14 cellular contexts compared by ENCODE assay signal in the genomic region with DNA sequence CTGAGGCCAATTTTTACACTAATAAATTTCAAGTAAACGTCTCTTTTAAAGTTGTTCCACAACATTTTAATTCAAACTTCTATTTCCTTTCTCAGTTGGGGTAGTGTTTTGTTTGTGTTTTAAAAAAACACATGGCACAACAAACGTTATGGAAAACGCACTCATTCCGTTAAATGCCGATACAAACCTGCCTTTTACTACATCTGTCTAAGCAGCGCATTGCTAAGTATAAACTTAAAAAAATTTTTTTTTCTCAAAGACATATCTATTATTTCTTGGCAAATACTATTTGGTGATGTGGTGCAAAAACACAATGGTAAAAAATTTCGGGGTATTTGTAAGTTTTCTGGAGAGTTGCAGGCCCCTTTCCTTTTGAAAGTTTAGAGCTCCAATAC. TPM values are rescaled to one million over a fixed set of nuclear protein-coding genes. Genes with fewer than 3 reads are reported as not detected.
DNase-seq lines count a peak whose midpoint lies in the region; ATAC-seq, FAIRE-seq and TF ChIP-seq lines count a peak whose summit lies in the region.
"Had no signal": no experiment of that assay in that cellular context is flagged by ENCODE, and none has a peak within 500 bp of the region (broad histone marks: within the 10 kb centered on the region; RNA-seq: fewer than 3 reads in every experiment).

No MANE protein-coding gene starts in this region.

- WGBS in H1 (ENCODE audit: extremely low coverage in 1 of 2, insufficient coverage in 1 of 2, insufficient read length in 1 of 2, insufficient replicate concordance in 2 of 2, low coverage in 1 of 2, low lambda C conversion rate in 2 of 2, missing lambda C conversion rate in 1 of 2), 2 experiments = 18% methylated on average over 7 of the region's 7 CpGs; no CpG with 5 or more reads in 1 of the 2 experiments
- 28 to 33% methylated on average over 7 of the region's 7 CpGs for WGBS in aorta, 2 donors

- no peak overlapping the region; the same call in 1 of the 2 replicates for H4K8ac ChIP-seq in H1 (ENCODE audit: extremely low read depth, insufficient read depth, low read length)

- no peak overlapping the region for H2BK15ac ChIP-seq in H1 (ENCODE audit: low read length)

- H3K27ac ChIP-seq in left ventricle myocardium inferior (replicated peaks) = peak overlapping the region; percentile 99
- H3K27ac ChIP-seq in H1 (ENCODE audit: low read depth, low read length) = peak overlapping the region; percentile 91; the same call in 1 of the 2 replicates
- peak overlapping the region; percentile 67 for H3K27ac ChIP-seq in neural cell (ENCODE audit: low read length)
- H3K27ac ChIP-seq in aorta (ENCODE audit: low read depth in 1 of 2, low read length in 2 of 2) = no peak overlapping the region
- H3K27ac ChIP-seq: C4-2B had no signal

- no peak for TF ChIP-seq RAD21 in H1 (IDR thresholded peaks at IDR 0.05 in 1 of 2, conservative IDR thresholded peaks at IDR 0.05 in 1 of 2; ENCODE audit: low read depth in 2 of 2, low read length in 2 of 2)
- no peak for TF ChIP-seq RAD21 in neural cell (conservative IDR thresholded peaks at IDR 0.05)

- CTCF ChIA-PET in H1 (lab: Charles Lee; ENCODE audit: partially characterized antibody) = interaction anchor here (1.2 to 3.6 kb wide), 3 partner anchors 8 to 22 kb away, joined by 4 to 17 read pairs (median 6); no protein-coding TSS in a partner anchor

- peak overlapping the region; percentile 82 for H3K56ac ChIP-seq in H1 (replicated peaks; ENCODE audit: insufficient read length, low read depth, low read length)

- no peak for TF ChIP-seq CTCF in left ventricle myocardium inferior (IDR thresholded peaks at IDR 0.05; ENCODE audit: borderline replicate concordance)
- no peak for TF ChIP-seq CTCF in H1 (IDR thresholded peaks at IDR 0.05; ENCODE audit: control extremely low read depth in 1 of 3, insufficient read depth in 1 of 3, low read depth in 1 of 3, low read length in 3 of 3)
- TF ChIP-seq CTCF in neural cell (IDR thresholded peaks at IDR 0.05; ENCODE audit: poor library complexity, severe bottlenecking) = no peak
- TF ChIP-seq CTCF in D721Med (IDR thresholded peaks at IDR 0.05; ENCODE audit: insufficient read depth, missing control alignments) = no peak

- H3K36me3 ChIP-seq in left ventricle myocardium inferior (no peaks in the 10 kb centered on the region), H1 (ENCODE audit: control insufficient read depth in 2 of 4, insufficient read depth in 4 of 4, low read length in 3 of 4) (no peaks in the 10 kb centered on the region), neural cell (ENCODE audit: insufficient read depth, low read length) (no peaks in the 10 kb centered on the region), aorta (ENCODE audit: control insufficient read depth in 1 of 2, insufficient read depth in 2 of 2, low read length in 1 of 2) (no peaks in the 10 kb centered on the region)

- ATAC-seq in aorta (ENCODE audit: low FRiP score) = no peak
- no peak for ATAC-seq in HG02678 (IDR thresholded peaks at IDR 0.05; ENCODE audit: unreplicated experiment)

- H3K23ac ChIP-seq in H1 (ENCODE audit: insufficient read length) = no peak overlapping the region

- peak overlapping the region; percentile 50 for H3K4ac ChIP-seq in H1 (replicated peaks; ENCODE audit: insufficient read length, low read depth, low read length)

- no peak overlapping the region; the same call in 1 of the 2 replicates for H3K18ac ChIP-seq in H1 (ENCODE audit: extremely low read depth, low read length)

- intact Hi-C loops in left ventricle myocardium inferior (cut with micrococcal nuclease) = no loop called here
- intact Hi-C loops in cardiac septum (cut with DNase I) = loop anchor here (5.0 to 10.0 kb wide), 3 partner anchors 629 to 911 kb away; a partner anchor contains a TSS
- intact Hi-C loops in aorta (cut with DNase I) = loop anchor here (10.0 kb wide), 2 partner anchors 801 to 1959 kb away; a partner anchor contains a TSS

- H3K27me3 ChIP-seq in left ventricle myocardium inferior (ENCODE audit: low read depth) (no peaks in the 10 kb centered on the region), H1 (replicated peaks in 1 of 4; ENCODE audit: control insufficient read depth in 3 of 4, extremely low read depth in 1 of 4, insufficient read depth in 3 of 4, low read length in 3 of 4) (0 out of 7 replicates have a peak, but pooled peaks cover 0 to 3% (median 0%) of the 10 kb centered on the region in 4 experiments), neural cell (ENCODE audit: insufficient read depth, low read depth, low read length) (peaks cover 13% of the 10 kb centered on the region), aorta (ENCODE audit: control insufficient read depth in 1 of 2, insufficient read depth in 2 of 2, low read length in 1 of 2) (no peaks in the 10 kb centered on the region)

- peaks cover 17% of the 10 kb centered on the region; the same call in 1 of the 2 replicates for H3K23me2 ChIP-seq in H1 (ENCODE audit: low read depth, low read length)

- H2AFZ ChIP-seq in H1 (ENCODE audit: low read length) (no peak overlapping the region), neural cell (ENCODE audit: low read depth, low read length) (peak overlapping the region; percentile 16)

- H3K9me3 ChIP-seq in left ventricle myocardium inferior (replicated peaks) (no peaks in the 10 kb centered on the region), H1 (ENCODE audit: insufficient read depth in 2 of 2, low read depth in 1 of 2, low read length in 1 of 2) (no peaks in the 10 kb centered on the region), neural cell (ENCODE audit: low read length) (no peaks in the 10 kb centered on the region), aorta (ENCODE audit: control insufficient read depth, low read length) (no peaks in the 10 kb centered on the region)

- peaks cover 3% of the 10 kb centered on the region for H3F3A ChIP-seq in neural cell (ENCODE audit: insufficient read depth, low read length, poor library complexity, severe bottlenecking)

- H2BK120ac ChIP-seq in H1 (replicated peaks; ENCODE audit: low read depth, low read length) = no peak overlapping the region

- H4K20me1 ChIP-seq in H1 (replicated peaks in 1 of 2; ENCODE audit: control insufficient read depth in 1 of 2, insufficient read depth in 2 of 2, low read length in 2 of 2) (no peaks in the 10 kb centered on the region), neural cell (ENCODE audit: insufficient read depth) (no peaks in the 10 kb centered on the region)

- POLR2A ChIA-PET in H1 (lab: Charles Lee; ENCODE audit: partially characterized antibody) = interaction anchor here (0.6 to 17.3 kb wide), 8 partner anchors 9 to 721 kb away, joined by 3 to 352 read pairs (median 4); no protein-coding TSS in a partner anchor

- H4K5ac ChIP-seq in H1 (ENCODE audit: insufficient read length, low read depth, low read length) = peak overlapping the region; percentile 98

- H3K79me2 ChIP-seq in H1 (ENCODE audit: control insufficient read depth in 1 of 2, insufficient read depth in 2 of 2, low read length in 2 of 2) (peaks cover 0 to 7% of the 10 kb centered on the region in 2 experiments; a peak in 2 of 4 replicates), neural cell (replicated peaks; ENCODE audit: insufficient read depth, low read length) (peaks cover 76% of the 10 kb centered on the region)

- no peak overlapping the region for H2AK5ac ChIP-seq in H1 (ENCODE audit: low read depth, low read length)

- H3K79me1 ChIP-seq in H1 (ENCODE audit: low read depth, low read length) = no peaks in the 10 kb centered on the region

- TF ChIP-seq EP300 in H1 (IDR thresholded peaks at IDR 0.05; ENCODE audit: borderline replicate concordance in 1 of 2, low read depth in 2 of 2, low read length in 2 of 2) = no peak
- TF ChIP-seq EP300 in neural cell (conservative IDR thresholded peaks at IDR 0.05; ENCODE audit: poor library complexity, severe bottlenecking) = no peak

- no peak overlapping the region for H2BK20ac ChIP-seq in H1 (ENCODE audit: low read length)

- DNase-seq in left ventricle myocardium inferior (no peak), cardiac septum (ENCODE audit: low spot score) (no peak), H1 (ENCODE audit: low read depth in 1 of 2, low spot score in 2 of 2) (no peak), aorta (no peak), NAMALWA (ENCODE audit: low spot score) (no peak), D721Med (ENCODE audit: insufficient read length, low spot score) (no peak)
- DNase-seq: activated gamma-delta T cell, NCI-H345, T-helper 9 cell had no signal

- H3K9me2 ChIP-seq in neural cell (ENCODE audit: insufficient read depth, low read length) = no peaks in the 10 kb centered on the region

- H3K14ac ChIP-seq in H1 (ENCODE audit: insufficient read length) = no peak overlapping the region

- H3K4me2 ChIP-seq in H1 (ENCODE audit: insufficient read depth in 1 of 2, low read depth in 2 of 2, low read length in 2 of 2) (peak overlapping the region; percentile 95 to 97), neural cell (ENCODE audit: low read length) (no peak overlapping the region)

- no peak overlapping the region for H2BK5ac ChIP-seq in H1 (ENCODE audit: low read depth, low read length)

- H3K4me1 ChIP-seq in left ventricle myocardium inferior (peaks cover 68% of the 10 kb centered on the region), H1 (replicated peaks in 1 of 4; ENCODE audit: control insufficient read depth in 3 of 4, insufficient read depth in 4 of 4, low read length in 3 of 4) (peaks cover 11 to 36% (median 23%) of the 10 kb centered on the region in 4 experiments), aorta (ENCODE audit: control insufficient read depth in 1 of 2, insufficient read depth in 2 of 2, low read length in 2 of 2) (peaks cover 0 to 4% of the 10 kb centered on the region in 2 donors)

- TF ChIP-seq POLR2A in H1 (IDR thresholded peaks at IDR 0.05; ENCODE audit: control extremely low read depth in 1 of 2, low read depth in 2 of 2, low read length in 2 of 2) = no peak

- H3K9ac ChIP-seq in H1 (replicated peaks in 1 of 4; ENCODE audit: extremely low read depth in 1 of 4, low read depth in 3 of 4, low read length in 3 of 4) (peak overlapping the region in 2 of 4 experiments; percentile 89 to 91; a peak in 4 of 7 replicates), neural cell (ENCODE audit: low read length) (no peak overlapping the region)

- H3K4me3 ChIP-seq in left ventricle myocardium inferior (peak overlapping the region; percentile 81), H1 (ENCODE audit: extremely low read depth in 1 of 4, insufficient read depth in 2 of 4, low read depth in 3 of 4, low read length in 4 of 4) (peak overlapping the region; percentile 66 to 79 (median 76)), neural cell (ENCODE audit: low read length) (peak overlapping the region; percentile 65), aorta (ENCODE audit: low read length in 2 of 2) (peak overlapping the region; percentile 61 to 62)

- H4K91ac ChIP-seq in H1 (replicated peaks; ENCODE audit: insufficient read length, low read length) = no peak overlapping the region

- H2BK12ac ChIP-seq in H1 (ENCODE audit: low read depth, low read length) = no peak overlapping the region

- peak; percentile 28 for FAIRE-seq in H1 (lab: Jason Lieb, UNC)
- FAIRE-seq in D721Med (lab: Jason Lieb, UNC) = no peak
- FAIRE-seq: GM12891, small intestine had no signal

RNA-seq across cellular contexts. Expression of a gene that starts 1.4 kb away (rescaled TPM):
- 2.7 TPM for total RNA-seq in left ventricle myocardium inferior
- 1.8 TPM for total RNA-seq in cardiac septum
- 8.0 and 8.2 TPM in 2 replicates for total RNA-seq in H1 (2021; fragmentation: NEBNext Ultra II Directional; extraction: Animal tissue kit (Norgen Biotek cat#: 25700))
- polyA plus RNA-seq in H1 (2011; rRNA removed) = 1.5 and 2.2 TPM in 2 replicates
- polyA plus RNA-seq in H1 (2011; cell fraction: cytosol; rRNA removed) = 2.5 TPM
- 2.5 TPM for polyA plus RNA-seq in H1 (2011; cell fraction: nucleus; rRNA removed)
- 4.3 to 6.0 TPM (median 4.5 TPM) in 4 replicates for polyA plus RNA-seq in H1 (2012, experiment 1 of 2)
- polyA plus RNA-seq in H1 (2012, experiment 2 of 2) = 1.7 TPM
- 2.1 TPM for polyA plus RNA-seq in H1 (2013, experiment 1 of 2)
- 1.8 TPM for polyA plus RNA-seq in H1 (2013, experiment 2 of 2)
- 3.4 and 4.2 TPM in 2 replicates for polyA minus RNA-seq in H1 (2011; rRNA and poly(A)+ RNA removed)
- polyA minus RNA-seq in H1 (2011; cell fraction: cytosol; rRNA and poly(A)+ RNA removed) = 5.3 TPM
- 4.9 TPM for polyA minus RNA-seq in H1 (2011; cell fraction: nucleus; rRNA and poly(A)+ RNA removed)
- polyA plus RNA-seq in neural cell = 3.7 and 4.8 TPM in 2 replicates
- polyA minus RNA-seq in neural cell = 27.6 and 31.9 TPM in 2 replicates
- total RNA-seq in aorta = 1 to 10 TPM; 1.2 to 1.4 TPM
- polyA plus RNA-seq in aorta = under 1 TPM; 0.15 to 0.75 TPM

RNA-seq across cellular contexts. Expression of a gene that starts 9.9 kb away (rescaled TPM):
- total RNA-seq in left ventricle myocardium inferior (18.7 TPM), cardiac septum (32.5 TPM), aorta (10 to 100 TPM; 35.5 to 75.3 TPM)
- total RNA-seq in H1 (2021; fragmentation: NEBNext Ultra II Directional; extraction: Animal tissue kit (Norgen Biotek cat#: 25700)) = 53.1 and 56.9 TPM in 2 replicates
- polyA plus RNA-seq in H1 (2011; rRNA removed) (36.1 and 62.1 TPM in 2 replicates), neural cell (31.0 and 34.0 TPM in 2 replicates), aorta (10 to 100 TPM in 1 of 2 donors, 1 to 10 TPM in 1; 8.4 to 17.1 TPM)
- 51.8 TPM for polyA plus RNA-seq in H1 (2011; cell fraction: cytosol; rRNA removed)
- 65.3 TPM for polyA plus RNA-seq in H1 (2011; cell fraction: nucleus; rRNA removed)
- polyA plus RNA-seq in H1 (2012, experiment 1 of 2) = 34.7 to 47.4 TPM (median 38.7 TPM) in 4 replicates
- 7.2 TPM for polyA plus RNA-seq in H1 (2012, experiment 2 of 2)
- 28.1 TPM for polyA plus RNA-seq in H1 (2013, experiment 1 of 2)
- 31.0 TPM for polyA plus RNA-seq in H1 (2013, experiment 2 of 2)
- 123 and 154 TPM in 2 replicates for polyA minus RNA-seq in H1 (2011; rRNA and poly(A)+ RNA removed)
- polyA minus RNA-seq in H1 (2011; cell fraction: cytosol; rRNA and poly(A)+ RNA removed) = 34.3 TPM
- 116 TPM for polyA minus RNA-seq in H1 (2011; cell fraction: nucleus; rRNA and poly(A)+ RNA removed)
- polyA minus RNA-seq in neural cell = 69.6 and 78.3 TPM in 2 replicates

Comparison
In these comparisons a context has a peak if more than half of its experiments do, and no peak if none do; other contexts are left out.
1. H3K27ac ChIP-seq: peak in left ventricle myocardium inferior (single experiment), H1 (single experiment) and neural cell (single experiment); none in aorta (0 of 2).
2. Peak in every context shown above with its lines, with median percentiles within 50 percentile points of each other: H3K4me3 ChIP-seq.